In the genomic region with DNA sequence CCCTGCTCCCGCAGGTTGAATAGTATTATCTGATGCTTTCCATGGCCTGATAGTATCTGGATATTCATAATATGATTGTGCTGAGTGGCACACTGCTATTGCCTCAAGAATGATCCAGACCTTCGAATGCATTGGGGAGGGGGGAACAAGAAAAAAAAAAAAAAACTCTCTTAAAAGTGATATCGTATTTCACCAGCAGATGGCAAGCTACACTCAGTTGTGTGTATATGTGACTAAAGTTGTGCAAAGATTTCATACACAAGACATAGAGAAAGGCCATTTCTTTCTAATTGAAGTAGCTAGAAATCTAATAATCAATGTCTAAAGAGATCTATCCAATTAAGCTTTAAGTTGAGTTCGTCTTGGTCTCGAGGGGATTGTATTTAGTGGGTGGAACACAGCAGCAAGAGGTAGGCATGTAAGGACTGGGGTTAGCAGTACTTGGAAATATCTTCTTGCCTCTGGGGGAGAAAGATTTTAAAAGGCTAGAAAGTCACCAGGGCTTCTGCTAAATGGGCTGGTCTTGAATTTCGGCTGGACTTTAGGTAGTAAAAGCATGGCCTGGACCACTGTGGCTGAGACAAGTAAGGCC, we compare ENCODE assay signal across 8 cellular contexts. TPM values are rescaled to one million over a fixed set of nuclear protein-coding genes. Genes with fewer than 3 reads are reported as not detected.
DNase-seq lines count a peak whose midpoint lies in the region; ATAC-seq, FAIRE-seq and TF ChIP-seq lines count a peak whose summit lies in the region.

No MANE protein-coding gene starts in this region.

- peak; percentile 89 to 92 for TF ChIP-seq RAD21 in A549 (conservative IDR thresholded peaks at IDR 0.05 in 1 of 2, IDR thresholded peaks at IDR 0.05 in 1 of 2)

- peak; percentile 88 for TF ChIP-seq CTCF in A549 (IDR thresholded peaks at IDR 0.05)

- peak; percentile 84 for FAIRE-seq in A549 (lab: Jason Lieb, UNC)

- ATAC-seq in A549, result peak; percentile 78 to 81
- ATAC-seq in GM18499 (IDR thresholded peaks at IDR 0.05; ENCODE audit: insufficient read depth, unreplicated experiment), result peak; percentile 53
- ATAC-seq in HG03280 (IDR thresholded peaks at IDR 0.05; ENCODE audit: unreplicated experiment), result no peak
- no peak for ATAC-seq in GM21390 (IDR thresholded peaks at IDR 0.05; ENCODE audit: unreplicated experiment)

- POLR2A ChIA-PET in A549 (lab: Yijun Ruan, JAX), result interaction anchor here (1.6 to 2.0 kb wide), 2 partner anchors 19 to 276 kb away, joined by 8 to 11 read pairs; a partner anchor contains a TSS

- CTCF ChIA-PET in A549 (lab: Yijun Ruan, JAX), result interaction anchor here (0.6 to 11.8 kb wide), 35 partner anchors 8 to 476 kb away, joined by 3 to 159 read pairs (median 4); a partner anchor contains a TSS

- no peak for TF ChIP-seq POLR2A in A549 (IDR thresholded peaks at IDR 0.05; ENCODE audit: low read length)

- peak overlapping the region; percentile 89 for H3K4me2 ChIP-seq in A549

- 3% methylated on average over 6 of the region's 6 CpGs for WGBS in A549 (ENCODE audit: missing lambda C conversion rate)

- peak overlapping the region; percentile 35 for H3K4me3 ChIP-seq in A549

- DNase-seq in A549 (ENCODE audit: low read depth in 1 of 2, low spot score in 1 of 2) (peak; percentile 51 to 83), NCI-H82 (lab: John Stamatoyannopoulos, UW) (peak; percentile 72), dermis blood vessel endothelial cell (peak; percentile 57), myocyte (ENCODE audit: low read depth) (peak; percentile 71)
- no peak for DNase-seq in activated CD8-positive, alpha-beta memory T cell treated with anti-CD3 and anti-CD28 coated beads, Interleukin-2, amount 50 U/mL, for 4 hours

- peaks cover 49% of the 10 kb centered on the region for H3K4me1 ChIP-seq in A549

- H3K27ac ChIP-seq in A549, result peak overlapping the region; percentile 87 to 96

- TF ChIP-seq EP300 in A549 (IDR thresholded peaks at IDR 0.05), result no peak

- H3K9me3 ChIP-seq in A549, result no peaks in the 10 kb centered on the region

TF ChIP-seq in A549, 52 proteins besides CTCF, POLR2A, EP300 and RAD21 (continues in another document):
- TF ChIP-seq TP53 (CRISPR knock-in tag; IDR thresholded peaks at IDR 0.05) (no peak), HDAC2 (IDR thresholded peaks at IDR 0.05) (no peak), JUNB (IDR thresholded peaks at IDR 0.05) (no peak), HOXB13 (CRISPR knock-in tag; IDR thresholded peaks at IDR 0.05; ENCODE audit: low read depth) (no peak), CHD4 (IDR thresholded peaks at IDR 0.05; ENCODE audit: borderline replicate concordance) (no peak), PHF8 (IDR thresholded peaks at IDR 0.05; ENCODE audit: borderline replicate concordance, low read depth) (no peak), NR3C1 (IDR thresholded peaks at IDR 0.05) (no peak), MAFK (IDR thresholded peaks at IDR 0.05; ENCODE audit: partially characterized antibody) (no peak), CBX2 (IDR thresholded peaks at IDR 0.05; ENCODE audit: borderline replicate concordance, low read depth) (no peak), ZNF302 (CRISPR knock-in tag; IDR thresholded peaks at IDR 0.05) (no peak), SREBF2 (IDR thresholded peaks at IDR 0.05) (no peak), RFX5 (IDR thresholded peaks at IDR 0.05) (no peak), RNF2 (IDR thresholded peaks at IDR 0.05; ENCODE audit: borderline replicate concordance, low read depth) (no peak), MAZ (IDR thresholded peaks at IDR 0.05; ENCODE audit: borderline replicate concordance, low read depth, low read length) (no peak), NFE2L2 (conservative IDR thresholded peaks at IDR 0.05; ENCODE audit: low read length) (no peak), ZSCAN20 (CRISPR knock-in tag; IDR thresholded peaks at IDR 0.05) (no peak), CHD2 (IDR thresholded peaks at IDR 0.05; ENCODE audit: low read length, partially characterized antibody) (no peak), ZC3H11A (IDR thresholded peaks at IDR 0.05) (no peak), HOXA7 (CRISPR knock-in tag; IDR thresholded peaks at IDR 0.05) (no peak), SMC3 (IDR thresholded peaks at IDR 0.05) (peak; percentile 87), CEBPB (IDR thresholded peaks at IDR 0.05) (peak in 1 of 2 experiments; percentile 67; a peak in 2 of 4 replicates)
- TF ChIP-seq, protein P1, sequence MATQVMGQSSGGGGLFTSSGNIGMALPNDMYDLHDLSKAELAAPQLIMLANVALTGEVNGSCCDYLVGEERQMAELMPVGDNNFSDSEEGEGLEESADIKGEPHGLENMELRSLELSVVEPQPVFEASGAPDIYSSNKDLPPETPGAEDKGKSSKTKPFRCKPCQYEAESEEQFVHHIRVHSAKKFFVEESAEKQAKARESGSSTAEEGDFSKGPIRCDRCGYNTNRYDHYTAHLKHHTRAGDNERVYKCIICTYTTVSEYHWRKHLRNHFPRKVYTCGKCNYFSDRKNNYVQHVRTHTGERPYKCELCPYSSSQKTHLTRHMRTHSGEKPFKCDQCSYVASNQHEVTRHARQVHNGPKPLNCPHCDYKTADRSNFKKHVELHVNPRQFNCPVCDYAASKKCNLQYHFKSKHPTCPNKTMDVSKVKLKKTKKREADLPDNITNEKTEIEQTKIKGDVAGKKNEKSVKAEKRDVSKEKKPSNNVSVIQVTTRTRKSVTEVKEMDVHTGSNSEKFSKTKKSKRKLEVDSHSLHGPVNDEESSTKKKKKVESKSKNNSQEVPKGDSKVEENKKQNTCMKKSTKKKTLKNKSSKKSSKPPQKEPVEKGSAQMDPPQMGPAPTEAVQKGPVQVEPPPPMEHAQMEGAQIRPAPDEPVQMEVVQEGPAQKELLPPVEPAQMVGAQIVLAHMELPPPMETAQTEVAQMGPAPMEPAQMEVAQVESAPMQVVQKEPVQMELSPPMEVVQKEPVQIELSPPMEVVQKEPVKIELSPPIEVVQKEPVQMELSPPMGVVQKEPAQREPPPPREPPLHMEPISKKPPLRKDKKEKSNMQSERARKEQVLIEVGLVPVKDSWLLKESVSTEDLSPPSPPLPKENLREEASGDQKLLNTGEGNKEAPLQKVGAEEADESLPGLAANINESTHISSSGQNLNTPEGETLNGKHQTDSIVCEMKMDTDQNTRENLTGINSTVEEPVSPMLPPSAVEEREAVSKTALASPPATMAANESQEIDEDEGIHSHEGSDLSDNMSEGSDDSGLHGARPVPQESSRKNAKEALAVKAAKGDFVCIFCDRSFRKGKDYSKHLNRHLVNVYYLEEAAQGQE (IDR thresholded peaks at IDR 0.05), result no peak
- TF ChIP-seq, protein P2, sequence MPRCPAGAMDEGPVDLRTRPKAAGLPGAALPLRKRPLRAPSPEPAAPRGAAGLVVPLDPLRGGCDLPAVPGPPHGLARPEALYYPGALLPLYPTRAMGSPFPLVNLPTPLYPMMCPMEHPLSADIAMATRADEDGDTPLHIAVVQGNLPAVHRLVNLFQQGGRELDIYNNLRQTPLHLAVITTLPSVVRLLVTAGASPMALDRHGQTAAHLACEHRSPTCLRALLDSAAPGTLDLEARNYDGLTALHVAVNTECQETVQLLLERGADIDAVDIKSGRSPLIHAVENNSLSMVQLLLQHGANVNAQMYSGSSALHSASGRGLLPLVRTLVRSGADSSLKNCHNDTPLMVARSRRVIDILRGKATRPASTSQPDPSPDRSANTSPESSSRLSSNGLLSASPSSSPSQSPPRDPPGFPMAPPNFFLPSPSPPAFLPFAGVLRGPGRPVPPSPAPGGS (IDR thresholded peaks at IDR 0.05), result no peak
- TF ChIP-seq, protein P3, sequence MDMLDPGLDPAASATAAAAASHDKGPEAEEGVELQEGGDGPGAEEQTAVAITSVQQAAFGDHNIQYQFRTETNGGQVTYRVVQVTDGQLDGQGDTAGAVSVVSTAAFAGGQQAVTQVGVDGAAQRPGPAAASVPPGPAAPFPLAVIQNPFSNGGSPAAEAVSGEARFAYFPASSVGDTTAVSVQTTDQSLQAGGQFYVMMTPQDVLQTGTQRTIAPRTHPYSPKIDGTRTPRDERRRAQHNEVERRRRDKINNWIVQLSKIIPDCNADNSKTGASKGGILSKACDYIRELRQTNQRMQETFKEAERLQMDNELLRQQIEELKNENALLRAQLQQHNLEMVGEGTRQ (IDR thresholded peaks at IDR 0.05), result no peak
- TF ChIP-seq, protein P4, sequence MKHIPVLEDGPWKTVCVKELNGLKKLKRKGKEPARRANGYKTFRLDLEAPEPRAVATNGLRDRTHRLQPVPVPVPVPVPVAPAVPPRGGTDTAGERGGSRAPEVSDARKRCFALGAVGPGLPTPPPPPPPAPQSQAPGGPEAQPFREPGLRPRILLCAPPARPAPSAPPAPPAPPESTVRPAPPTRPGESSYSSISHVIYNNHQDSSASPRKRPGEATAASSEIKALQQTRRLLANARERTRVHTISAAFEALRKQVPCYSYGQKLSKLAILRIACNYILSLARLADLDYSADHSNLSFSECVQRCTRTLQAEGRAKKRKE (CRISPR knock-in tag; IDR thresholded peaks at IDR 0.05; ENCODE audit: low read depth), result no peak

RNA-seq across cellular contexts. Expression of a gene that starts 15.3 kb away (rescaled TPM):
- polyA plus RNA-seq in A549 (2011; rRNA removed), result 9.1 and 11.9 TPM in 2 replicates
- polyA plus RNA-seq in A549 (2012; cell fraction: cytosol; rRNA removed), result 8.9 and 9.5 TPM in 2 replicates
- 7.5 and 13.3 TPM in 2 replicates for polyA plus RNA-seq in A549 (2012; cell fraction: nucleus; rRNA removed)
- polyA plus RNA-seq in A549 (2017; fragmentation: RNase III; extraction: RNeasy Plus Mini Kit Qiagen cat#74134 plus additional on column Dnase treatment), result 7.4 to 9.8 TPM (median 8.4 TPM) in 3 replicates
- polyA minus RNA-seq in A549 (2011; rRNA and poly(A)+ RNA removed), result 4.5 and 5.6 TPM in 2 replicates
- 0.09 TPM in 1 of 2 replicates, not detected in the other for total RNA-seq in dermis blood vessel endothelial cell
- 5.9 and 7.5 TPM in 2 replicates for total RNA-seq in myocyte
- polyA plus RNA-seq in myocyte (2012), result 23.6 TPM

RNA-seq across cellular contexts. Expression of a gene that starts 19.1 kb away (rescaled TPM):
- polyA plus RNA-seq in A549 (2011; rRNA removed), result 112 TPM in 2 replicates
- polyA plus RNA-seq in A549 (2012; cell fraction: cytosol; rRNA removed), result 52.7 and 80.8 TPM in 2 replicates
- 52.7 and 91.5 TPM in 2 replicates for polyA plus RNA-seq in A549 (2012; cell fraction: nucleus; rRNA removed)
- 99.3 to 109 TPM (median 101 TPM) in 3 replicates for polyA plus RNA-seq in A549 (2017; fragmentation: RNase III; extraction: RNeasy Plus Mini Kit Qiagen cat#74134 plus additional on column Dnase treatment)
- polyA minus RNA-seq in A549 (2011; rRNA and poly(A)+ RNA removed), result 49.9 and 50.6 TPM in 2 replicates
- total RNA-seq in dermis blood vessel endothelial cell, result 1.7 and 7.2 TPM in 2 replicates
- total RNA-seq in myocyte, result 352 and 357 TPM in 2 replicates
- 204 TPM for polyA plus RNA-seq in myocyte (2012)

RNA-seq across cellular contexts. Expression of a gene that starts 52.9 kb away (rescaled TPM):
- polyA plus RNA-seq in A549 (2011; rRNA removed), result not detected in 2 replicates
- polyA plus RNA-seq in A549 (2012; cell fraction: cytosol; rRNA removed), result not detected in 2 replicates
- not detected in 2 replicates for polyA plus RNA-seq in A549 (2012; cell fraction: nucleus; rRNA removed)
- not detected in 3 replicates for polyA plus RNA-seq in A549 (2017; fragmentation: RNase III; extraction: RNeasy Plus Mini Kit Qiagen cat#74134 plus additional on column Dnase treatment)
- not detected in 2 replicates for polyA minus RNA-seq in A549 (2011; rRNA and poly(A)+ RNA removed)
- total RNA-seq in dermis blood vessel endothelial cell, result not detected in 2 replicates
- total RNA-seq in myocyte, result not detected in 2 replicates
- not detected for polyA plus RNA-seq in myocyte (2012)

Comparison
In these comparisons a context has a peak if more than half of its experiments do, and no peak if none do; other contexts are left out.
1. ATAC-seq: peak in A549 (2 of 2) and GM18499 (single experiment); none in HG03280 (single experiment) and GM21390 (single experiment).
2. RNA of a gene that starts 19.1 kb away (total RNA-seq): 352 to 357 TPM in myocyte; 1.7 to 7.2 TPM in dermis blood vessel endothelial cell; every median in the first group is over 10 times any median in the second.